In genomic region chr14:26594148-26594547, GRCh38 we compare ENCODE assay signal across 24 cellular contexts. TPM values are rescaled to one million over a fixed set of nuclear protein-coding genes. Genes with fewer than 3 reads are reported as not detected.
DNase-seq lines count a peak whose midpoint lies in the region; ATAC-seq, FAIRE-seq and TF ChIP-seq lines count a peak whose summit lies in the region.
"Had no signal": no experiment of that assay in that cellular context is flagged by ENCODE, and none has a peak within 500 bp of the region (broad histone marks: within the 10 kb centered on the region; RNA-seq: fewer than 3 reads in every experiment).

No MANE protein-coding gene starts in this region.

- peak; percentile 34 for FAIRE-seq in pancreas (lab: Jason Lieb, UNC)
- FAIRE-seq: GM12892 had no signal

- DNase-seq in DMS79 (lab: John Stamatoyannopoulos, UW) (peak; percentile 76), NCI-H524 treated with DMSO at 0.1 percent for 48 hours (lab: John Stamatoyannopoulos, UW) (peak; percentile 60), fibroblast of pulmonary artery (ENCODE audit: low read depth) (no peak), pancreas (no peak), ascending aorta (ENCODE audit: low spot score in 2 of 2) (no peak)
- DNase-seq: activated CD4-positive, alpha-beta T cell treated with anti-CD3 and anti-CD28 coated beads, Interleukin-2, amount 10 ng/mL, durations not matched to agents 7 days and 5 days; activated naive CD8-positive, alpha-beta T cell treated with anti-CD3 and anti-CD28 coated beads, Interleukin-2, amount 50 U/mL, for 24 hours; CD4-positive, alpha-beta T cell; dermis blood vessel endothelial cell; H7; mesendoderm; naive thymus-derived CD4-positive, alpha-beta T cell; NCI-H1048; NCI-H2107; posterior cingulate gyrus; T-cell had no signal

- peaks cover 17% of the 10 kb centered on the region for H3K27me3 Mint-ChIP-seq in activated T-helper 17 cell treated with anti-CD3 and anti-CD28 coated beads, Interleukin-2, amount 50 U/mL, for 72 hours

- intact Hi-C loops in pancreas (cut with DNase I) (no loop called here), ascending aorta (cut with DNase I) (no loop called here)

- no peaks in the 10 kb centered on the region for H3K9me3 Mint-ChIP-seq in activated T-helper 17 cell treated with anti-CD3 and anti-CD28 coated beads, Interleukin-2, amount 50 U/mL, for 72 hours
- H3K9me3 Mint-ChIP-seq: activated CD4-positive, alpha-beta T cell treated with anti-CD3 and anti-CD28 coated beads, Interleukin-2, amount 10 ng/mL, durations not matched to agents 7 days and 5 days; activated naive CD8-positive, alpha-beta T cell treated with anti-CD3 and anti-CD28 coated beads, Interleukin-2, amount 50 U/mL, for 24 hours; activated T-helper 2 cell treated with anti-CD3 and anti-CD28 coated beads, Interferon-gamma antibody, Interleukin-2, Interleukin-4, amounts not matched to agents 10 μg/mL and 5 μg/mL and 100 μg/mL, durations not matched to agents 14 hours and 24 hours and 36 hours; CD4-positive, alpha-beta T cell; stimulated activated effector memory CD8-positive, alpha-beta T cell treated with anti-CD3 and anti-CD28 coated beads, Interleukin-12 subunit alpha, Interleukin-12 subunit beta, amount 100 ng/mL, for 72 hours had no signal

- TF ChIP-seq CTCF in fibroblast of pulmonary artery (IDR thresholded peaks at IDR 0.05; ENCODE audit: low read length, missing control alignments) (no peak), pancreas (IDR thresholded peaks at IDR 0.05) (no peak), ascending aorta (IDR thresholded peaks at IDR 0.05) (no peak)

- H3K27me3 ChIP-seq in pancreas (peaks cover 0 to 7% (median 2%) of the 10 kb centered on the region in 4 donors), ascending aorta (no peaks in the 10 kb centered on the region)

- no peak overlapping the region for H3K27ac Mint-ChIP-seq in activated T-helper 17 cell treated with anti-CD3 and anti-CD28 coated beads, Interleukin-2, amount 50 U/mL, for 72 hours
- H3K27ac Mint-ChIP-seq: activated CD4-positive, alpha-beta T cell treated with anti-CD3 and anti-CD28 coated beads, Interleukin-2, amount 10 ng/mL, durations not matched to agents 7 days and 5 days; activated naive CD8-positive, alpha-beta T cell treated with anti-CD3 and anti-CD28 coated beads, Interleukin-2, amount 50 U/mL, for 24 hours; activated T-helper 2 cell treated with anti-CD3 and anti-CD28 coated beads, Interferon-gamma antibody, Interleukin-2, Interleukin-4, amounts not matched to agents 10 μg/mL and 5 μg/mL and 100 μg/mL, durations not matched to agents 14 hours and 24 hours and 36 hours; CD4-positive, alpha-beta T cell; naive thymus-derived CD4-positive, alpha-beta T cell; stimulated activated effector memory CD8-positive, alpha-beta T cell treated with anti-CD3 and anti-CD28 coated beads, Interleukin-12 subunit alpha, Interleukin-12 subunit beta, amount 100 ng/mL, for 72 hours; T-cell had no signal

- H3K4me1 ChIP-seq in pancreas (no peaks in the 10 kb centered on the region), ascending aorta (no peaks in the 10 kb centered on the region)

- 42 to 56% methylated on average over 2 of the region's 2 CpGs for WGBS in pancreas, 2 donors

- no peak overlapping the region for H3K4me3 Mint-ChIP-seq in activated T-helper 17 cell treated with anti-CD3 and anti-CD28 coated beads, Interleukin-2, amount 50 U/mL, for 72 hours
- H3K4me3 Mint-ChIP-seq: activated CD4-positive, alpha-beta T cell treated with anti-CD3 and anti-CD28 coated beads, Interleukin-2, amount 10 ng/mL, durations not matched to agents 7 days and 5 days; activated naive CD8-positive, alpha-beta T cell treated with anti-CD3 and anti-CD28 coated beads, Interleukin-2, amount 50 U/mL, for 24 hours; CD4-positive, alpha-beta T cell; naive thymus-derived CD4-positive, alpha-beta T cell; stimulated activated effector memory CD8-positive, alpha-beta T cell treated with anti-CD3 and anti-CD28 coated beads, Interleukin-12 subunit alpha, Interleukin-12 subunit beta, amount 100 ng/mL, for 72 hours; T-cell had no signal

- H3K9me3 ChIP-seq in pancreas (no peaks in the 10 kb centered on the region), ascending aorta (no peaks in the 10 kb centered on the region)
- H3K9me3 ChIP-seq: thoracic aorta had no signal

- ATAC-seq in pancreas = no peak
- no peak for ATAC-seq in activated T-helper 17 cell treated with anti-CD3 and anti-CD28 coated beads, Interleukin-2, amount 50 U/mL, for 72 hours (replicated peaks)
- no peak for ATAC-seq in HG02870 (IDR thresholded peaks at IDR 0.05; ENCODE audit: unreplicated experiment)
- ATAC-seq: activated naive CD8-positive, alpha-beta T cell treated with anti-CD3 and anti-CD28 coated beads, Interleukin-2, amount 50 U/mL, for 24 hours; naive thymus-derived CD4-positive, alpha-beta T cell; stimulated activated effector memory CD8-positive, alpha-beta T cell treated with anti-CD3 and anti-CD28 coated beads, Interleukin-12 subunit alpha, Interleukin-12 subunit beta, amount 100 ng/mL, for 72 hours; T-cell had no signal

- no peaks in the 10 kb centered on the region for H3K4me1 Mint-ChIP-seq in activated T-helper 17 cell treated with anti-CD3 and anti-CD28 coated beads, Interleukin-2, amount 50 U/mL, for 72 hours
- H3K4me1 Mint-ChIP-seq: stimulated activated effector memory CD8-positive, alpha-beta T cell treated with anti-CD3 and anti-CD28 coated beads, Interleukin-12 subunit alpha, Interleukin-12 subunit beta, amount 100 ng/mL, for 72 hours; T-cell had no signal

- H3K27ac ChIP-seq in pancreas (no peak overlapping the region), ascending aorta (no peak overlapping the region)
- H3K27ac ChIP-seq: epithelial cell of prostate, KMS-11, thoracic aorta had no signal

- no peaks in the 10 kb centered on the region for H3K36me3 Mint-ChIP-seq in activated T-helper 17 cell treated with anti-CD3 and anti-CD28 coated beads, Interleukin-2, amount 50 U/mL, for 72 hours (ENCODE audit: low read depth)
- H3K36me3 Mint-ChIP-seq: naive thymus-derived CD4-positive, alpha-beta T cell; stimulated activated effector memory CD8-positive, alpha-beta T cell treated with anti-CD3 and anti-CD28 coated beads, Interleukin-12 subunit alpha, Interleukin-12 subunit beta, amount 100 ng/mL, for 72 hours; T-cell had no signal

- H3K36me3 ChIP-seq in pancreas (no peaks in the 10 kb centered on the region), ascending aorta (no peaks in the 10 kb centered on the region)
- H3K36me3 ChIP-seq: thoracic aorta had no signal

- H3K4me3 ChIP-seq in fibroblast of pulmonary artery (replicated peaks; ENCODE audit: low read depth, low read length) = peak overlapping the region; percentile 77
- no peak overlapping the region for H3K4me3 ChIP-seq in pancreas
- no peak overlapping the region for H3K4me3 ChIP-seq in ascending aorta
- H3K4me3 ChIP-seq: thoracic aorta had no signal

RNA-seq across cellular contexts. Expression of gene NOVA1, which starts 3.7 kb away (rescaled TPM):
- 1 to 10 TPM in 5 of 6 donors, under 1 TPM in 1; 0.59 to 2.9 (median 2.0) TPM for total RNA-seq in pancreas
- 1 to 10 TPM; 3.2 to 6.0 TPM for polyA plus RNA-seq in pancreas
- under 1 TPM in 1 of 2 donors, not detected in 1; 0.19 TPM for total RNA-seq in activated T-helper 17 cell treated with anti-CD3 and anti-CD28 coated beads, Interleukin-2, amount 50 U/mL, for 72 hours
- 11.1 TPM for total RNA-seq in ascending aorta
- total RNA-seq: activated CD4-positive, alpha-beta T cell treated with anti-CD3 and anti-CD28 coated beads, Interleukin-2, amount 10 ng/mL, durations not matched to agents 7 days and 5 days had no signal
- polyA plus RNA-seq: naive thymus-derived CD4-positive, alpha-beta T cell had no signal

Comparison
In these comparisons a context has a peak if more than half of its experiments do, and no peak if none do; other contexts are left out.
1. DNase-seq: peak in DMS79 (single experiment) and NCI-H524 treated with DMSO at 0.1 percent for 48 hours (single experiment); none in fibroblast of pulmonary artery (single experiment), pancreas (0 of 6) and ascending aorta (0 of 2).